30 cellular contexts compared by ENCODE assay signal in the genomic region with DNA sequence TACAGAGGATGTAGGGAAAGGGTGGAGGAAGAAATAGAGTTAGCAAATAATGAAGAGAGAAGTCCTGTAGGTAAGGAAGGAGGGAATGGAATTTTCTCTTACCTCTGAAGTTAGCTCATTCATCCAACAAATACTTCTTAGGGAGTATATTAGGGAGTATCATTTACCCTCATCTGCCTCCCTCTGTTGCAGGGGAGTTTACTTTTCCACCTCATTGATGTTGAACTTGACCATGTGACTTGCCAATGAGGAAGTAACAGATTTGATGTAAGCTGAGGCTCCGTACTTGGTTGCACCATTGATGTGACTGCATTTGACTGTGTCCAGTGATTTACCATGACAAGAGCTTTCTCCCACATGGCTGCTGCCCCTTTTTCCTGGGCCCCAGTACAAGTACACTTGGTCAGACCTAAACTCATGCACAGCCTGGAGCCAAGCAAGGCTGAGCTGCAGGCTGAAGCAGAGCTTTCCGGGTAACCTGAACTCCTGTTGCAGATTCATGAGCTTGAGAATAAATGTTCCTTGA.
"Had no signal": no experiment of that assay in that cellular context is flagged by ENCODE, and none has a peak within 500 bp of the region (broad histone marks: within the 10 kb centered on the region; RNA-seq: fewer than 3 reads in every experiment).

No MANE protein-coding gene starts in this region.

- FAIRE-seq: urothelium cell line had no signal

- H3K4me3 ChIP-seq: ascending aorta, cardiac muscle cell, coronary artery, gastroesophageal sphincter, hepatocyte, ovary, prostate gland, testis, transverse colon had no signal

- DNase-seq: activated CD4-positive, alpha-beta memory T cell treated with anti-CD3 and anti-CD28 coated beads, Interleukin-2, amount 10 ng/mL, durations not matched to agents 7 days and 5 days; activated CD4-positive, alpha-beta T cell treated with anti-CD3 and anti-CD28 coated beads for 1 hour; activated CD4-positive, alpha-beta T cell treated with anti-CD3 and anti-CD28 coated beads, Interleukin-2, amount 10 ng/mL, durations not matched to agents 7 days and 5 days; activated CD8-positive, alpha-beta memory T cell treated with anti-CD3 and anti-CD28 coated beads, Interleukin-2, amount 50 U/mL, for 48 hours; activated gamma-delta T cell; activated naive CD4-positive, alpha-beta T cell treated with anti-CD3 and anti-CD28 coated beads, Interleukin-2, amount 10 ng/mL, durations not matched to agents 7 days and 5 days; activated naive CD8-positive, alpha-beta T cell treated with anti-CD3 and anti-CD28 coated beads, Interleukin-2, amount 10 ng/mL, durations not matched to agents 7 days and 5 days; activated T-cell treated with anti-CD3 and anti-CD28 coated beads, Interleukin-2, amount 50 U/mL, for 24 hours; cerebellar nuclear complex; effector memory CD8-positive, alpha-beta T cell; erythroblast; islet precursor cell; left ventricle myocardium superior; ovary; retina; stimulated activated CD4-positive, alpha-beta T cell treated with anti-CD3 and anti-CD28 coated beads, Interleukin-15, amount 100 ng/mL, for 24 hours; stimulated activated CD4-positive, alpha-beta T cell treated with anti-CD3 and anti-CD28 coated beads, Interleukin-2, amount 100 ng/mL, for 24 hours; stimulated activated naive CD8-positive, alpha-beta T cell treated with anti-CD3 and anti-CD28 coated beads, Interleukin-15, Interleukin-2, amounts not matched to agents 100 U/mL and 50 U/mL, for 24 hours; T-helper 2 cell; testis; transverse colon had no signal

- H3K36me3 ChIP-seq: ascending aorta, cardiac muscle cell, gastroesophageal sphincter, neutrophil, ovary, prostate gland, transverse colon had no signal

- ATAC-seq: effector memory CD8-positive, alpha-beta T cell; gastroesophageal sphincter; left ventricle myocardium superior; stimulated activated naive CD8-positive, alpha-beta T cell treated with anti-CD3 and anti-CD28 coated beads, Interleukin-15, Interleukin-2, amounts not matched to agents 100 U/mL and 50 U/mL, for 24 hours; WTC11 had no signal

- H3K9me3 ChIP-seq: ascending aorta, gastroesophageal sphincter, neutrophil, ovary, prostate gland, testis, transverse colon had no signal

- H3K27ac ChIP-seq: ascending aorta, cardiac muscle cell, coronary artery, gastroesophageal sphincter, hepatocyte, neutrophil, ovary, prostate gland, testis, transverse colon had no signal
